ENCODE assay signal across 17 cellular contexts in genomic region chr7:45980181-45980905, GRCh38. TPM values are rescaled to one million over a fixed set of nuclear protein-coding genes. Genes with fewer than 3 reads are reported as not detected.
A peak's percentile ranks its signal among the peaks of the same experiment; 100 is the strongest.
DNase-seq lines count a peak whose midpoint lies in the region; ATAC-seq and TF ChIP-seq lines count a peak whose summit lies in the region.
"Had no signal": no experiment of that assay in that cellular context is flagged by ENCODE, and none has a peak within 500 bp of the region (broad histone marks: within the 10 kb centered on the region; RNA-seq: fewer than 3 reads in every experiment).

No MANE protein-coding gene starts in this region.

- no peaks in the 10 kb centered on the region for H3K9me3 ChIP-seq in colonic mucosa
- H3K9me3 ChIP-seq in mesenchymal stem cell (ENCODE audit: control insufficient read depth, low read length), result peaks cover 5% of the 10 kb centered on the region
- no peaks in the 10 kb centered on the region for H3K9me3 ChIP-seq in adrenal gland (replicated peaks in 1 of 3)
- H3K9me3 ChIP-seq: Peyer's patch, upper lobe of right lung had no signal

- no peak for ATAC-seq in HG03378 (IDR thresholded peaks at IDR 0.05; ENCODE audit: unreplicated experiment)
- ATAC-seq in HG02798 (IDR thresholded peaks at IDR 0.05; ENCODE audit: poor library complexity, unreplicated experiment), result no peak
- ATAC-seq: stimulated activated effector memory CD8-positive, alpha-beta T cell treated with anti-CD3 and anti-CD28 coated beads, Interleukin-12 subunit alpha, Interleukin-12 subunit beta, amount 100 ng/mL, for 72 hours; upper lobe of right lung; WTC11 had no signal

- peak overlapping the region; percentile 88 for H3K27ac Mint-ChIP-seq in HFFc6
- H3K27ac Mint-ChIP-seq: stimulated activated effector memory CD8-positive, alpha-beta T cell treated with anti-CD3 and anti-CD28 coated beads, Interleukin-12 subunit alpha, Interleukin-12 subunit beta, amount 100 ng/mL, for 72 hours; WTC11 had no signal

- peak overlapping the region; percentile 71 to 91 for H2BK12ac ChIP-seq in mesenchymal stem cell (ENCODE audit: low read length in 2 of 2)

- no peaks in the 10 kb centered on the region; the same call in 1 of the 2 replicates for H3K27me3 Mint-ChIP-seq in HFFc6 (ENCODE audit: insufficient read depth)

- no peak overlapping the region for H3K27ac ChIP-seq in ACC112 (ENCODE audit: low read depth, low read length)
- no peak overlapping the region for H3K27ac ChIP-seq in colonic mucosa
- no peak overlapping the region for H3K27ac ChIP-seq in mesenchymal stem cell (ENCODE audit: low read length, poor library complexity, severe bottlenecking)
- H3K27ac ChIP-seq in adrenal gland, result no peak overlapping the region
- H3K27ac ChIP-seq: Peyer's patch, upper lobe of right lung had no signal

- peak overlapping the region; percentile 47 to 79 for H3K4ac ChIP-seq in mesenchymal stem cell (ENCODE audit: low read depth in 1 of 2, low read length in 2 of 2)

- H3K9me3 Mint-ChIP-seq in HFFc6, result peaks cover 6% of the 10 kb centered on the region

- H2BK120ac ChIP-seq in mesenchymal stem cell (ENCODE audit: low read depth, low read length), result peak overlapping the region; percentile 25

- no peaks in the 10 kb centered on the region for H3K27me3 ChIP-seq in ACC112 (ENCODE audit: insufficient read depth, low read length)
- no peaks in the 10 kb centered on the region for H3K27me3 ChIP-seq in colonic mucosa
- H3K27me3 ChIP-seq in mesenchymal stem cell (ENCODE audit: control insufficient read depth in 1 of 2, insufficient read depth in 1 of 2, low read length in 2 of 2), result peaks cover 0 to 2% of the 10 kb centered on the region in 2 experiments
- no peaks in the 10 kb centered on the region for H3K27me3 ChIP-seq in adrenal gland
- H3K27me3 ChIP-seq: Peyer's patch, upper lobe of right lung had no signal

- H3K4me3 ChIP-seq in ACC112 (ENCODE audit: low read depth, low read length) (no peak overlapping the region), colonic mucosa (no peak overlapping the region), mesenchymal stem cell (ENCODE audit: insufficient read depth in 1 of 2, low read depth in 1 of 2, low read length in 2 of 2) (no peak overlapping the region), adrenal gland (no peak overlapping the region)
- H3K4me3 ChIP-seq: Peyer's patch, upper lobe of right lung had no signal

- H2BK15ac ChIP-seq in mesenchymal stem cell (ENCODE audit: low read depth, poor library complexity, severe bottlenecking), result peak overlapping the region; percentile 44

- peaks cover 7% of the 10 kb centered on the region for H3K36me3 Mint-ChIP-seq in HFFc6 (ENCODE audit: low read depth)
- H3K36me3 Mint-ChIP-seq: stimulated activated effector memory CD8-positive, alpha-beta T cell treated with anti-CD3 and anti-CD28 coated beads, Interleukin-12 subunit alpha, Interleukin-12 subunit beta, amount 100 ng/mL, for 72 hours had no signal

- H3K14ac ChIP-seq in mesenchymal stem cell (ENCODE audit: low read length in 2 of 2), result peak overlapping the region in 1 of 2 experiments; percentile 68

- no peak for TF ChIP-seq POLR2A in adrenal gland (IDR thresholded peaks at IDR 0.05)

- H2AK5ac ChIP-seq in mesenchymal stem cell (ENCODE audit: low read length, severe bottlenecking), result peak overlapping the region; percentile 94

- peak overlapping the region; percentile 20 for H2BK5ac ChIP-seq in mesenchymal stem cell (ENCODE audit: low read depth, low read length, poor library complexity, severe bottlenecking)

- H4K8ac ChIP-seq in mesenchymal stem cell (ENCODE audit: low read length), result peak overlapping the region; percentile 80

- H4K91ac ChIP-seq in mesenchymal stem cell (ENCODE audit: low read length), result peak overlapping the region; percentile 85

- H3K23ac ChIP-seq in mesenchymal stem cell (ENCODE audit: low read length in 2 of 2), result no peak overlapping the region

- H3K79me2 ChIP-seq in ACC112 (ENCODE audit: control insufficient read depth, insufficient read depth, low read length, unreplicated experiment), result no peaks in the 10 kb centered on the region

- intact Hi-C loops in colonic mucosa (cut with DNase I), result no loop called here
- intact Hi-C loops in adrenal gland (cut with DNase I), result no loop called here

- peak overlapping the region; percentile 42 for H2AFZ ChIP-seq in ACC112 (ENCODE audit: low read length, unreplicated experiment)
- H2AFZ ChIP-seq in mesenchymal stem cell (ENCODE audit: low read depth, low read length), result peak overlapping the region; percentile 10

- H3K4me3 Mint-ChIP-seq in HFFc6, result peak overlapping the region; percentile 32; the same call in 1 of the 2 replicates
- H3K4me3 Mint-ChIP-seq: stimulated activated effector memory CD8-positive, alpha-beta T cell treated with anti-CD3 and anti-CD28 coated beads, Interleukin-12 subunit alpha, Interleukin-12 subunit beta, amount 100 ng/mL, for 72 hours; WTC11 had no signal

- TF ChIP-seq CTCF in HFFc6 (IDR thresholded peaks at IDR 0.05), result peak; percentile 45
- TF ChIP-seq CTCF in colonic mucosa (IDR thresholded peaks at IDR 0.05), result no peak
- no peak for TF ChIP-seq CTCF in adrenal gland (IDR thresholded peaks at IDR 0.05)

- peaks cover 64% of the 10 kb centered on the region for H3K4me1 Mint-ChIP-seq in HFFc6 (ENCODE audit: low read depth)

- peak; percentile 57 for DNase-seq in HFFc6
- peak; percentile 7 for DNase-seq in colonic mucosa
- peak; percentile 66 for DNase-seq in mesenchymal stem cell
- DNase-seq in NK-92 treated with Interleukin-12 subunit alpha and Interleukin-12 subunit beta, amount 100 ng/mL, for 24 hours (lab: John Stamatoyannopoulos, UW), result no peak
- DNase-seq in adrenal gland, result no peak
- DNase-seq: ACHN; activated naive CD4-positive, alpha-beta T cell treated with Interleukin-2 at 50 U/mL for 16 hours; NCI-H1930; NCI-H69; Peyer's patch; stimulated activated CD4-positive, alpha-beta T cell treated with anti-CD3 and anti-CD28 coated beads, Interleukin-4, amount 100 ng/mL, for 1 hour; upper lobe of right lung had no signal

- H3K9ac ChIP-seq in colonic mucosa (ENCODE audit: low read depth in 2 of 2, low read length in 2 of 2) (no peak overlapping the region), mesenchymal stem cell (ENCODE audit: low read length) (peak overlapping the region; percentile 17)

- H3K36me3 ChIP-seq in ACC112 (ENCODE audit: insufficient read depth, low read length), result no peaks in the 10 kb centered on the region
- H3K36me3 ChIP-seq in colonic mucosa, result no peaks in the 10 kb centered on the region
- H3K36me3 ChIP-seq in mesenchymal stem cell (ENCODE audit: control insufficient read depth in 1 of 2, insufficient read depth in 2 of 2, low read depth in 1 of 2, low read length in 2 of 2), result no peaks in the 10 kb centered on the region
- no peaks in the 10 kb centered on the region for H3K36me3 ChIP-seq in adrenal gland (replicated peaks in 1 of 2)
- H3K36me3 ChIP-seq: Peyer's patch, upper lobe of right lung had no signal

- no peaks in the 10 kb centered on the region for H3K79me1 ChIP-seq in mesenchymal stem cell (replicated peaks; ENCODE audit: low read length, poor library complexity, severe bottlenecking)

- 70% methylated on average over 7 of the region's 7 CpGs for WGBS in mesenchymal stem cell
- WGBS in adrenal gland, 4 donors, result 73 to 86% (median 82%) methylated on average over 2 to 7 of the region's 7 CpGs

- H3K4me1 ChIP-seq in ACC112 (ENCODE audit: control insufficient read depth, insufficient read depth, low read length, unreplicated experiment) (peaks cover 38% of the 10 kb centered on the region), colonic mucosa (no peaks in the 10 kb centered on the region), mesenchymal stem cell (ENCODE audit: control insufficient read depth, insufficient read depth, low read depth, low read length) (peaks cover 25% of the 10 kb centered on the region), adrenal gland (replicated peaks in 1 of 2) (peaks cover 0 to 13% of the 10 kb centered on the region in 2 donors)

- H3K18ac ChIP-seq in mesenchymal stem cell (ENCODE audit: low read depth in 1 of 2, low read length in 2 of 2), result peak overlapping the region; percentile 26 to 94

- H3K4me2 ChIP-seq in mesenchymal stem cell (ENCODE audit: low read length, poor library complexity, severe bottlenecking), result no peak overlapping the region

RNA-seq across cellular contexts. Expression of gene IGFBP3, which starts 59.3 kb away (rescaled TPM):
- 100 to 1,000 TPM; 797 to 983 (median 926) TPM for total RNA-seq in HFFc6 (2021; fragmentation: NEBNext Ultra II Directional; extraction: Animal tissue kit (Norgen Biotek cat#: 25700))
- 10 to 100 TPM; 23.2 to 36.9 TPM for total RNA-seq in colonic mucosa
- polyA plus RNA-seq in mesenchymal stem cell (2013, experiment 1 of 2), result 947 TPM
- polyA plus RNA-seq in mesenchymal stem cell (2013, experiment 2 of 2), result 926 TPM
- 10 to 100 TPM in 6 of 8 donors, 1 to 10 TPM in 2; 5.5 to 32.5 (median 17.6) TPM for total RNA-seq in adrenal gland
- polyA plus RNA-seq in adrenal gland, result 10 to 100 TPM in 2 of 3 donors, 1 to 10 TPM in 1; 5.4 to 53.1 (median 16.2) TPM

Comparison
In these comparisons a context has a peak if more than half of its experiments do, and no peak if none do; other contexts are left out.
1. DNase-seq: peak in HFFc6 (single experiment), colonic mucosa (single experiment) and mesenchymal stem cell (single experiment); none in NK-92 treated with Interleukin-12 subunit alpha and Interleukin-12 subunit beta, amount 100 ng/mL, for 24 hours (single experiment) and adrenal gland (0 of 7).
2. RNA of gene IGFBP3, which starts 59.3 kb away (total RNA-seq): 797 to 983 TPM in HFFc6; 23.2 to 36.9 TPM in colonic mucosa and 5.5 to 32.5 TPM in adrenal gland; every median in the first group is over 10 times any median in the second.